1 cellular context compared by ENCODE assay signal in genomic region chr1:28890435-28890834, GRCh38.
TF ChIP-seq lines count a peak whose summit lies in the region.

No MANE protein-coding gene starts in this region.

TF ChIP-seq in GM12878, 131 proteins besides CTCF, POLR2A, EP300 and RAD21 (continued from another document):
- TF ChIP-seq SMARCA5 (IDR thresholded peaks at IDR 0.05): no peak
- no peak for TF ChIP-seq MXI1 (IDR thresholded peaks at IDR 0.05; ENCODE audit: low read depth, low read length)
- no peak for TF ChIP-seq HCFC1 (IDR thresholded peaks at IDR 0.05; ENCODE audit: low read length)
